Comparison of ENCODE assay signal across 8 cellular contexts in the genomic region with DNA sequence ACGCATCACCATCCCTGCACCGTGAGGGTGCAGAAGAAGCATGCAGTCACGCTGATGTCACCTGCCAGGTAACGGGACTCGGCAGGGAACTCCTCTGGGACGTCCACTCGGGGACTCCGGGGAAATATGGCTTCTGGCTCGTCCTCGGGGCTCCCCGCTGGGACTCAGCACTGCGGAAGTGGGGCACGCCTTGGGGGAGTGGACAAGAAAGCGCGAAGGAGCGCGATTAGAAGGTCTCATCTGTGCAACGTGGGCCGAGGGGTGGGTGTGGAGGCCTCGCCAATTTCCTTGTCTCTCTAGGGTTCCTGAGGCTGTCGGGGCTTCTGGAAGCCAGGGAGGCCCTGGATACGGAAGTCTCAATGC. TPM values are rescaled to one million over a fixed set of nuclear protein-coding genes. Genes with fewer than 3 reads are reported as not detected.
A peak's percentile ranks its signal among the peaks of the same experiment; 100 is the strongest.
DNase-seq lines count a peak whose midpoint lies in the region; ATAC-seq lines count a peak whose summit lies in the region.

No MANE protein-coding gene starts in this region.

- peaks cover 10% of the 10 kb centered on the region for H3K36me3 Mint-ChIP-seq in activated naive CD4-positive, alpha-beta T cell treated with anti-CD3 and anti-CD28 coated beads for 36 hours (ENCODE audit: low read depth)

- peaks cover 15% of the 10 kb centered on the region for H3K4me1 ChIP-seq in SJSA1 (replicated peaks)

- H3K4me3 Mint-ChIP-seq in activated naive CD4-positive, alpha-beta T cell treated with anti-CD3 and anti-CD28 coated beads for 36 hours = peak overlapping the region; percentile 97

- ATAC-seq in Right ventricle myocardium superior (ENCODE audit: poor library complexity) = peak; percentile 12
- ATAC-seq in HG03135 (IDR thresholded peaks at IDR 0.05; ENCODE audit: unreplicated experiment) = no peak

- DNase-seq in NCI-H2227 (lab: John Stamatoyannopoulos, UW; ENCODE audit: unreplicated experiment) (peak; percentile 64), NCI-H2227 treated with DMSO at 0.1 percent for 48 hours (lab: John Stamatoyannopoulos, UW) (no peak), SJSA1 (ENCODE audit: low read depth in 1 of 2, low spot score in 2 of 2) (peak in 1 of 2 experiments; percentile 61), Right ventricle myocardium superior (peak; percentile 60), posterior vena cava (ENCODE audit: low spot score) (peak; percentile 83), NCI-H2029 treated with DMSO at 0.1 percent for 48 hours (lab: John Stamatoyannopoulos, UW) (no peak)
- DNase-seq in activated naive CD4-positive, alpha-beta T cell treated with anti-CD3 and anti-CD28 coated beads for 36 hours = peak; percentile 64

- H3K9me3 Mint-ChIP-seq in activated naive CD4-positive, alpha-beta T cell treated with anti-CD3 and anti-CD28 coated beads for 36 hours = no peaks in the 10 kb centered on the region

- peak overlapping the region; percentile 96 for H3K27ac ChIP-seq in SJSA1

- intact Hi-C loops in activated naive CD4-positive, alpha-beta T cell treated with anti-CD3 and anti-CD28 coated beads for 36 hours (cut with micrococcal nuclease) = no loop called here
- intact Hi-C loops in Right ventricle myocardium superior (cut with DNase I) = no loop called here
- intact Hi-C loops in posterior vena cava (cut with DNase I) = no loop called here

- CTCF ChIA-PET in activated naive CD4-positive, alpha-beta T cell treated with anti-CD3 and anti-CD28 coated beads for 36 hours (lab: Charles Lee) = interaction anchor here (0.6 to 1.2 kb wide), 2 partner anchors 24 to 33 kb away, joined by 3 to 4 read pairs; no protein-coding TSS in a partner anchor

- H3K27ac Mint-ChIP-seq in activated naive CD4-positive, alpha-beta T cell treated with anti-CD3 and anti-CD28 coated beads for 36 hours = peak overlapping the region; percentile 54

- H3K4me1 Mint-ChIP-seq in activated naive CD4-positive, alpha-beta T cell treated with anti-CD3 and anti-CD28 coated beads for 36 hours (ENCODE audit: low read depth) = peaks cover 45% of the 10 kb centered on the region

- H3K4me3 ChIP-seq in SJSA1 = peak overlapping the region; percentile 83

- H3K27me3 ChIP-seq in SJSA1 (replicated peaks) = no peaks in the 10 kb centered on the region

- peaks cover 19% of the 10 kb centered on the region for H3K36me3 ChIP-seq in SJSA1

- H3K9me3 ChIP-seq in SJSA1 (replicated peaks) = no peaks in the 10 kb centered on the region

- no peaks in the 10 kb centered on the region for H3K27me3 Mint-ChIP-seq in activated naive CD4-positive, alpha-beta T cell treated with anti-CD3 and anti-CD28 coated beads for 36 hours (ENCODE audit: low read depth)

RNA-seq across cellular contexts. Expression of gene ANKMY2, which starts 0.9 kb away (rescaled TPM):
- total RNA-seq in SJSA1 (2014; rRNA removed; shearing (Covaris generic)) = 19.2 and 23.9 TPM in 2 replicates
- 1 to 10 TPM; 4.6 to 4.7 TPM for total RNA-seq in activated naive CD4-positive, alpha-beta T cell treated with anti-CD3 and anti-CD28 coated beads for 36 hours
- 21.5 TPM for total RNA-seq in Right ventricle myocardium superior
- total RNA-seq in posterior vena cava = 10 to 100 TPM; 14.6 to 14.8 TPM

RNA-seq across cellular contexts. Expression of gene BZW2, which starts 1.4 kb away (rescaled TPM):
- total RNA-seq in SJSA1 (2014; rRNA removed; shearing (Covaris generic)) = 78.6 and 97.0 TPM in 2 replicates
- total RNA-seq in activated naive CD4-positive, alpha-beta T cell treated with anti-CD3 and anti-CD28 coated beads for 36 hours = 100 to 1,000 TPM; 118 to 122 TPM
- total RNA-seq in Right ventricle myocardium superior = 359 TPM
- 10 to 100 TPM; 25.1 to 31.3 TPM for total RNA-seq in posterior vena cava

Comparison
In these comparisons a context has a peak if more than half of its experiments do, and no peak if none do; other contexts are left out.
1. DNase-seq: peak in NCI-H2227 (single experiment), activated naive CD4-positive, alpha-beta T cell treated with anti-CD3 and anti-CD28 coated beads for 36 hours (single experiment), Right ventricle myocardium superior (single experiment) and posterior vena cava (single experiment); none in NCI-H2227 treated with DMSO at 0.1 percent for 48 hours (single experiment) and NCI-H2029 treated with DMSO at 0.1 percent for 48 hours (single experiment).